1 cellular context compared by ENCODE assay signal in the genomic region with DNA sequence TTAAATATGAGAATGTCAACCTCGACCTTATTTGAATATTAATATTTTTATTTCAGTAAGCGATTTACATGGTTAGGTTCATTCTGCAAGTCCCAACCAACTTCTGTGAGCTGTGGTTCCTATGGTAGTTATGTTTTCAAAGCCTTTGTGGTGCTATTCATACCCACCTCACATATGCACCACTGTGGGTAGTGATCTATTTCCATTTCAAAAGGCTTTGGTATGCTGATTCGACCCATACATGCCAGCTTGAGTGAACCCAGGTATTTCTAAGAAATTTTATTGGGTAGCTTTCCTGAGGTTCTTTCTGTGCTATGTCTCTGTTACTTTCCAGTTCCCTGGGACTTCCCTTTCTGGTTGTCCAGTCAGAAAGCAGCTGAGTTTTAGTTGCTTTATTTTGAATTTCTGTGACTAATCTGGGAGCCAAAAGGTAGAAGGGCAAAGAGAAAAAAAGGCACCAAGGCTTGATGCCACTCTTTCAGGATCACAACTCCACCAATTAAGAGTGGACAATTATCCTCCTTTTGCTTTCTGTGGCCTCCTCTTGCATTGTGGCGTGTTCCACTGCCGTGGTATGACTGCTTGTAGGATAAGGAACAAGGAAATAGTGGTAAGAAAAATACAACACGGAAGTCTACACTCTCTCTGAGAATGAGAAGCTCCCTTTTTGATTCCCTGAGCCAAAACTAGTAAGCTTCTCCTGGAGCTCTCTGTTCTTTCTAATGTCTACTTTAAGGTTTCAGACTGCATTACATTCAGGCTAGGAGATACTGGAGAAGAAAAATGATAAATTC.
TF ChIP-seq lines count a peak whose summit lies in the region.

No MANE protein-coding gene starts in this region.

TF ChIP-seq in H1, 55 proteins besides CTCF, POLR2A, EP300 and RAD21 (continued from another document):
- no peak for TF ChIP-seq KDM1A (IDR thresholded peaks at IDR 0.05; ENCODE audit: borderline replicate concordance, low read length)
- no peak for TF ChIP-seq TAF7 (optimal IDR thresholded peaks at IDR 0.05; ENCODE audit: borderline replicate concordance, low read depth, low read length)
- no peak for TF ChIP-seq SP4 (IDR thresholded peaks at IDR 0.05; ENCODE audit: low read length)
- no peak for TF ChIP-seq MAFK (IDR thresholded peaks at IDR 0.05; ENCODE audit: low read depth, low read length)
- TF ChIP-seq, protein P1, sequence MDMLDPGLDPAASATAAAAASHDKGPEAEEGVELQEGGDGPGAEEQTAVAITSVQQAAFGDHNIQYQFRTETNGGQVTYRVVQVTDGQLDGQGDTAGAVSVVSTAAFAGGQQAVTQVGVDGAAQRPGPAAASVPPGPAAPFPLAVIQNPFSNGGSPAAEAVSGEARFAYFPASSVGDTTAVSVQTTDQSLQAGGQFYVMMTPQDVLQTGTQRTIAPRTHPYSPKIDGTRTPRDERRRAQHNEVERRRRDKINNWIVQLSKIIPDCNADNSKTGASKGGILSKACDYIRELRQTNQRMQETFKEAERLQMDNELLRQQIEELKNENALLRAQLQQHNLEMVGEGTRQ (IDR thresholded peaks at IDR 0.05; ENCODE audit: low read length): no peak
- TF ChIP-seq JUND (IDR thresholded peaks at IDR 0.05; ENCODE audit: low read length): no peak
- TF ChIP-seq SUZ12 (IDR thresholded peaks at IDR 0.05; ENCODE audit: low read length): no peak
- TF ChIP-seq RFX5 (IDR thresholded peaks at IDR 0.05; ENCODE audit: borderline replicate concordance, low read depth, low read length): no peak
- no peak; the same call in 1 of the 2 replicates for TF ChIP-seq TEAD4 (IDR thresholded peaks at IDR 0.05; ENCODE audit: low read depth, low read length)
TF ChIP-seq in H1: peak in this region for 0.
